1 cellular context compared by ENCODE assay signal in the genomic region with DNA sequence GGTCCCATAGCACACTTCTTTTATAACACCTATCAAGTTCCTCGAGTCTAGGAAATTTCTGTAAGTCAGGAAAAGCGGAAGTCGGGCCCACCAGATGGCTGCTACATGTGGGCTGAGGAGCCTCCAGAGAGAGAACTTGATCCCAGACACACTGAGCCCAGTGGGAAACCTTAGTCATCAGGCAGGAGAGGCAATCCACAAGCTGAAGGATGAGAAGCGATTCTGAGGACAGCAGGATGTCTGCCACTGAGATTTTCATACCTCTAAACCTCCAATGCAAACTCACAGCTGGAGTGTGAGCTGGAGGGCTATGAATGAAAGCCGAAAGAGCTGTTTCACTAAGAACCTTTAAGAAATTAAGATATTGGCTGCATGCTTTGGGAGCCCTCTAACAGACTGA.
TF ChIP-seq lines count a peak whose summit lies in the region.

No MANE protein-coding gene starts in this region.

TF ChIP-seq in GM23338, 12 proteins besides CTCF, POLR2A, EP300 and RAD21 (continued from another document):
- no peak for TF ChIP-seq ZNF462 (CRISPR knock-in tag; IDR thresholded peaks at IDR 0.05)
- TF ChIP-seq JUNB (IDR thresholded peaks at IDR 0.05; ENCODE audit: unreplicated experiment) = no peak
